In genomic region chr14:21092147-21093011, GRCh38 we compare ENCODE assay signal across 9 cellular contexts. TPM values are rescaled to one million over a fixed set of nuclear protein-coding genes. Genes with fewer than 3 reads are reported as not detected.
A peak's percentile ranks its signal among the peaks of the same experiment; 100 is the strongest.
DNase-seq lines count a peak whose midpoint lies in the region; ATAC-seq and TF ChIP-seq lines count a peak whose summit lies in the region.
"Had no signal": no experiment of that assay in that cellular context is flagged by ENCODE, and none has a peak within 500 bp of the region (broad histone marks: within the 10 kb centered on the region; RNA-seq: fewer than 3 reads in every experiment).

No MANE protein-coding gene starts in this region.

- WGBS in tibial nerve, 2 donors, result 37 to 46% methylated on average over 51 to 53 of the region's 70 CpGs

- peaks cover 24 to 76% (median 63%) of the 10 kb centered on the region in 10 experiments for H3K4me1 ChIP-seq in BLaER1 treated with 17β-estradiol and CSF1 and Interleukin-3, amounts not matched to agents 10 nM and 100 nM
- H3K4me1 ChIP-seq in foreskin keratinocyte, result peaks cover 6% of the 10 kb centered on the region
- peaks cover 0 to 76% (median 13%) of the 10 kb centered on the region in 4 donors for H3K4me1 ChIP-seq in tibial nerve

- ATAC-seq in GM19025 (IDR thresholded peaks at IDR 0.05; ENCODE audit: low read depth, unreplicated experiment) (peak; percentile 94), HG03280 (IDR thresholded peaks at IDR 0.05; ENCODE audit: unreplicated experiment) (peak; percentile 83), foreskin keratinocyte (peak; percentile 76)

- peaks cover 11% of the 10 kb centered on the region for H3K27me3 Mint-ChIP-seq in activated T-helper 2 cell treated with anti-CD3 and anti-CD28 coated beads, Interferon-gamma antibody, Interleukin-2, Interleukin-4, amounts not matched to agents 10 μg/mL and 5 μg/mL and 100 μg/mL, durations not matched to agents 14 hours and 24 hours and 36 hours (ENCODE audit: low read depth)
- H3K27me3 Mint-ChIP-seq in osteocyte (ENCODE audit: unreplicated experiment), result no peaks in the 10 kb centered on the region

- peaks cover 8 to 52% (median 38%) of the 10 kb centered on the region in 11 experiments; a peak in 21 of 22 replicates for H3K36me3 ChIP-seq in BLaER1 treated with 17β-estradiol and CSF1 and Interleukin-3, amounts not matched to agents 10 nM and 100 nM
- peaks cover 0 to 58% (median 0%) of the 10 kb centered on the region in 3 donors for H3K36me3 ChIP-seq in tibial nerve

- peak in 1 of 2 donors; percentile 59 for TF ChIP-seq EP300 in tibial nerve (IDR thresholded peaks at IDR 0.05)

- peaks cover 11% of the 10 kb centered on the region for H3K4me1 Mint-ChIP-seq in activated T-helper 2 cell treated with anti-CD3 and anti-CD28 coated beads, Interferon-gamma antibody, Interleukin-2, Interleukin-4, amounts not matched to agents 10 μg/mL and 5 μg/mL and 100 μg/mL, durations not matched to agents 14 hours and 24 hours and 36 hours (ENCODE audit: low read depth)
- H3K4me1 Mint-ChIP-seq in osteocyte (ENCODE audit: unreplicated experiment), result peaks cover 29% of the 10 kb centered on the region

- peak overlapping the region; percentile 55 to 86 (median 75) for H3K4me2 ChIP-seq in BLaER1 treated with 17β-estradiol and CSF1 and Interleukin-3, amounts not matched to agents 10 nM and 100 nM

- peak; percentile 49 for DNase-seq in RPMI7951 (ENCODE audit: low read depth)
- peak; percentile 83 for DNase-seq in activated T-helper 2 cell treated with anti-CD3 and anti-CD28 coated beads, Interferon-gamma antibody, Interleukin-2, Interleukin-4, amounts not matched to agents 10 μg/mL and 5 μg/mL and 100 μg/mL, durations not matched to agents 14 hours and 24 hours and 36 hours (ENCODE audit: low spot score)
- peak in 1 of 2 donors; percentile 43 for DNase-seq in foreskin keratinocyte
- DNase-seq in osteocyte (ENCODE audit: extremely low spot score, unreplicated experiment), result peak; percentile 95
- DNase-seq in tibial nerve (ENCODE audit: low spot score in 2 of 2), result peak; percentile 67 to 81

- H3K27ac Mint-ChIP-seq in activated T-helper 2 cell treated with anti-CD3 and anti-CD28 coated beads, Interferon-gamma antibody, Interleukin-2, Interleukin-4, amounts not matched to agents 10 μg/mL and 5 μg/mL and 100 μg/mL, durations not matched to agents 14 hours and 24 hours and 36 hours, result no peak overlapping the region
- no peak overlapping the region for H3K27ac Mint-ChIP-seq in osteocyte (ENCODE audit: unreplicated experiment)

- H3K9me3 Mint-ChIP-seq in activated T-helper 2 cell treated with anti-CD3 and anti-CD28 coated beads, Interferon-gamma antibody, Interleukin-2, Interleukin-4, amounts not matched to agents 10 μg/mL and 5 μg/mL and 100 μg/mL, durations not matched to agents 14 hours and 24 hours and 36 hours, result no peaks in the 10 kb centered on the region
- H3K9me3 Mint-ChIP-seq in osteocyte (ENCODE audit: unreplicated experiment), result no peaks in the 10 kb centered on the region

- intact Hi-C loops in activated T-helper 2 cell treated with anti-CD3 and anti-CD28 coated beads, Interferon-gamma antibody, Interleukin-2, Interleukin-4, amounts not matched to agents 10 μg/mL and 5 μg/mL and 100 μg/mL, durations not matched to agents 14 hours and 24 hours and 36 hours (cut with micrococcal nuclease), result loop anchor here (1.0 kb wide), 3 partner anchors 12 to 78 kb away; no protein-coding TSS in a partner anchor

- TF ChIP-seq POLR2A in tibial nerve (IDR thresholded peaks at IDR 0.05), result peak in 1 of 2 donors; percentile 15

- H3K36me3 Mint-ChIP-seq in activated T-helper 2 cell treated with anti-CD3 and anti-CD28 coated beads, Interferon-gamma antibody, Interleukin-2, Interleukin-4, amounts not matched to agents 10 μg/mL and 5 μg/mL and 100 μg/mL, durations not matched to agents 14 hours and 24 hours and 36 hours (ENCODE audit: low read depth), result peaks cover 8% of the 10 kb centered on the region
- peaks cover 14% of the 10 kb centered on the region for H3K36me3 Mint-ChIP-seq in osteocyte (ENCODE audit: unreplicated experiment)

- peak overlapping the region in 10 of 11 experiments; percentile 18 to 84 (median 63); a peak in 18 of 22 replicates for H3K27ac ChIP-seq in BLaER1 treated with 17β-estradiol and CSF1 and Interleukin-3, amounts not matched to agents 10 nM and 100 nM
- H3K27ac ChIP-seq in foreskin keratinocyte (no peak overlapping the region), tibial nerve (peak overlapping the region; percentile 31 to 97 (median 66))

- H3K27me3 ChIP-seq in BLaER1 treated with 17β-estradiol and CSF1 and Interleukin-3, amounts not matched to agents 10 nM and 100 nM, result no peaks in the 10 kb centered on the region
- H3K27me3 ChIP-seq in foreskin keratinocyte (no peaks in the 10 kb centered on the region), tibial nerve (no peaks in the 10 kb centered on the region)

- H3K9me3 ChIP-seq in BLaER1 treated with 17β-estradiol and CSF1 and Interleukin-3, amounts not matched to agents 10 nM and 100 nM (replicated peaks in 1 of 11), result no peaks in the 10 kb centered on the region
- no peaks in the 10 kb centered on the region for H3K9me3 ChIP-seq in tibial nerve

- TF ChIP-seq CTCF in foreskin keratinocyte (conservative IDR thresholded peaks at IDR 0.05), result peak; percentile 100
- TF ChIP-seq CTCF in osteocyte (IDR thresholded peaks at IDR 0.05), result peak; percentile 100
- TF ChIP-seq CTCF in tibial nerve (IDR thresholded peaks at IDR 0.05), result peak; percentile 100

- H4K20me1 ChIP-seq in BLaER1 treated with 17β-estradiol and CSF1 and Interleukin-3, amounts not matched to agents 10 nM and 100 nM, result peaks cover under 1 to 96% (median 41%) of the 10 kb centered on the region in 11 experiments; a peak in 15 of 22 replicates

- peak overlapping the region in 5 of 10 experiments; percentile 1 to 51 (median 24); a peak in 4 of 20 replicates for H3K4me3 ChIP-seq in BLaER1 treated with 17β-estradiol and CSF1 and Interleukin-3, amounts not matched to agents 10 nM and 100 nM
- no peak overlapping the region for H3K4me3 ChIP-seq in tibial nerve

- H3K9ac ChIP-seq in BLaER1 treated with 17β-estradiol and CSF1 and Interleukin-3, amounts not matched to agents 10 nM and 100 nM, result peak overlapping the region; percentile 17 to 79 (median 64); a peak in 19 of 22 replicates

- no peak overlapping the region for H3K4me3 Mint-ChIP-seq in activated T-helper 2 cell treated with anti-CD3 and anti-CD28 coated beads, Interferon-gamma antibody, Interleukin-2, Interleukin-4, amounts not matched to agents 10 μg/mL and 5 μg/mL and 100 μg/mL, durations not matched to agents 14 hours and 24 hours and 36 hours (ENCODE audit: low read depth)
- H3K4me3 Mint-ChIP-seq in osteocyte (ENCODE audit: unreplicated experiment), result no peak overlapping the region

RNA-seq across cellular contexts. Expression of gene ZNF219, which starts 6.1 kb away (rescaled TPM):
- 2.9 and 4.2 TPM in 2 replicates for total RNA-seq in RPMI7951 (2014; rRNA removed; shearing (Covaris generic))
- 9.4 and 11.0 TPM in 2 replicates for total RNA-seq in activated T-helper 2 cell treated with anti-CD3 and anti-CD28 coated beads, Interferon-gamma antibody, Interleukin-2, Interleukin-4, amounts not matched to agents 10 μg/mL and 5 μg/mL and 100 μg/mL, durations not matched to agents 14 hours and 24 hours and 36 hours
- total RNA-seq in foreskin keratinocyte (51.9 and 52.0 TPM in 2 replicates), osteocyte (20.5 and 25.2 TPM in 2 replicates), tibial nerve (10 to 100 TPM; 28.6 to 90.3 (median 34.9) TPM)
- polyA plus RNA-seq in foreskin keratinocyte, result 56.9 and 62.5 TPM in 2 replicates

RNA-seq across cellular contexts. Expression of gene TMEM253, which starts 8.5 kb away (rescaled TPM):
- not detected in 2 replicates for total RNA-seq in RPMI7951 (2014; rRNA removed; shearing (Covaris generic))
- total RNA-seq in activated T-helper 2 cell treated with anti-CD3 and anti-CD28 coated beads, Interferon-gamma antibody, Interleukin-2, Interleukin-4, amounts not matched to agents 10 μg/mL and 5 μg/mL and 100 μg/mL, durations not matched to agents 14 hours and 24 hours and 36 hours, result not detected in 2 replicates
- total RNA-seq in foreskin keratinocyte (0.34 and 0.42 TPM in 2 replicates), osteocyte (1.2 TPM in 2 replicates), tibial nerve (under 1 TPM in 2 of 4 donors, not detected in 2; 0.44 to 0.63 TPM)
- polyA plus RNA-seq in foreskin keratinocyte, result 1.2 and 1.4 TPM in 2 replicates
- total RNA-seq: T-helper 2 cell treated with Interferon-gamma antibody and Interleukin-4, amounts not matched to agents 100 ng/mL and 5 ng/mL, for 36 hours had no signal

RNA-seq across cellular contexts. Expression of gene ARHGEF40, which starts 22.3 kb away (rescaled TPM):
- 26.0 and 38.4 TPM in 2 replicates for total RNA-seq in RPMI7951 (2014; rRNA removed; shearing (Covaris generic))
- 0.05 and 0.16 TPM in 2 replicates for total RNA-seq in activated T-helper 2 cell treated with anti-CD3 and anti-CD28 coated beads, Interferon-gamma antibody, Interleukin-2, Interleukin-4, amounts not matched to agents 10 μg/mL and 5 μg/mL and 100 μg/mL, durations not matched to agents 14 hours and 24 hours and 36 hours
- total RNA-seq in foreskin keratinocyte (13.6 and 20.7 TPM in 2 replicates), osteocyte (126 and 139 TPM in 2 replicates), tibial nerve (100 to 1,000 TPM in 1 of 4 donors, 10 to 100 TPM in 3; 72.5 to 128 (median 80.9) TPM)
- 10.2 and 17.6 TPM in 2 replicates for polyA plus RNA-seq in foreskin keratinocyte
- total RNA-seq: T-helper 2 cell treated with Interferon-gamma antibody and Interleukin-4, amounts not matched to agents 100 ng/mL and 5 ng/mL, for 36 hours had no signal

RNA-seq across cellular contexts. Expression of gene RNASE8, which starts 34.8 kb away (rescaled TPM):
- not detected in 2 replicates for total RNA-seq in RPMI7951 (2014; rRNA removed; shearing (Covaris generic))
- not detected in 2 replicates for total RNA-seq in activated T-helper 2 cell treated with anti-CD3 and anti-CD28 coated beads, Interferon-gamma antibody, Interleukin-2, Interleukin-4, amounts not matched to agents 10 μg/mL and 5 μg/mL and 100 μg/mL, durations not matched to agents 14 hours and 24 hours and 36 hours
- not detected in 2 replicates for total RNA-seq in foreskin keratinocyte
- polyA plus RNA-seq in foreskin keratinocyte, result not detected in 2 replicates
- total RNA-seq in osteocyte, result not detected in 2 replicates
- total RNA-seq in tibial nerve, result not detected
- total RNA-seq: T-helper 2 cell treated with Interferon-gamma antibody and Interleukin-4, amounts not matched to agents 100 ng/mL and 5 ng/mL, for 36 hours had no signal

RNA-seq across cellular contexts. Expression of gene RNASE7, which starts 50.2 kb away (rescaled TPM):
- total RNA-seq in RPMI7951 (2014; rRNA removed; shearing (Covaris generic)), result not detected in 2 replicates
- not detected in 2 replicates for total RNA-seq in activated T-helper 2 cell treated with anti-CD3 and anti-CD28 coated beads, Interferon-gamma antibody, Interleukin-2, Interleukin-4, amounts not matched to agents 10 μg/mL and 5 μg/mL and 100 μg/mL, durations not matched to agents 14 hours and 24 hours and 36 hours
- total RNA-seq in foreskin keratinocyte (10.5 and 17.1 TPM in 2 replicates), osteocyte (not detected in 2 replicates), tibial nerve (not detected)
- 6.8 and 11.7 TPM in 2 replicates for polyA plus RNA-seq in foreskin keratinocyte
- total RNA-seq: T-helper 2 cell treated with Interferon-gamma antibody and Interleukin-4, amounts not matched to agents 100 ng/mL and 5 ng/mL, for 36 hours had no signal

Comparison
In these comparisons a context has a peak if more than half of its experiments do, and no peak if none do; other contexts are left out.
1. RNA of gene ARHGEF40, which starts 22.3 kb away (total RNA-seq): 126 to 139 TPM in osteocyte, 72.5 to 128 TPM in tibial nerve, 26.0 to 38.4 TPM in RPMI7951 and 13.6 to 20.7 TPM in foreskin keratinocyte; 0.05 to 0.16 TPM in activated T-helper 2 cell treated with anti-CD3 and anti-CD28 coated beads, Interferon-gamma antibody, Interleukin-2, Interleukin-4, amounts not matched to agents 10 μg/mL and 5 μg/mL and 100 μg/mL, durations not matched to agents 14 hours and 24 hours and 36 hours; every median in the first group is over 10 times any median in the second.
2. Peak in every context shown above with its lines, with median percentiles within 50 percentile points of each other: ATAC-seq and CTCF ChIP-seq.